ENCODE assay signal across 12 cellular contexts in genomic region chr9:69931340-69931739, GRCh38.
DNase-seq lines count a peak whose midpoint lies in the region; ATAC-seq, FAIRE-seq and TF ChIP-seq lines count a peak whose summit lies in the region.
"Had no signal": no experiment of that assay in that cellular context is flagged by ENCODE, and none has a peak within 500 bp of the region (broad histone marks: within the 10 kb centered on the region; RNA-seq: fewer than 3 reads in every experiment).

No MANE protein-coding gene starts in this region.

- TF ChIP-seq EP300 in H1 (IDR thresholded peaks at IDR 0.05; ENCODE audit: borderline replicate concordance in 1 of 2, low read depth in 2 of 2, low read length in 2 of 2) = no peak

- no peak overlapping the region for H3K9ac ChIP-seq in NT2/D1 (ENCODE audit: insufficient read length, low read depth)
- no peak overlapping the region for H3K9ac ChIP-seq in H1 (replicated peaks in 1 of 4; ENCODE audit: extremely low read depth in 1 of 4, low read depth in 3 of 4, low read length in 3 of 4)

- no peak overlapping the region for H4K8ac ChIP-seq in H1 (ENCODE audit: extremely low read depth, insufficient read depth, low read length)

- TF ChIP-seq CTCF in H1 (IDR thresholded peaks at IDR 0.05; ENCODE audit: control extremely low read depth in 1 of 3, insufficient read depth in 1 of 3, low read depth in 1 of 3, low read length in 3 of 3) (peak in 2 of 3 experiments; percentile 55 to 58; a peak in 3 of 4 replicates), osteoblast (IDR thresholded peaks at IDR 0.05; ENCODE audit: extremely low read depth, low read depth, low read length) (peak; percentile 51)

- H3K27me3 ChIP-seq in NT2/D1 (ENCODE audit: insufficient read depth, insufficient read length) (no peaks in the 10 kb centered on the region), H1 (replicated peaks in 1 of 4; ENCODE audit: control insufficient read depth in 3 of 4, extremely low read depth in 1 of 4, insufficient read depth in 3 of 4, low read length in 3 of 4) (no peaks in the 10 kb centered on the region), osteoblast (ENCODE audit: insufficient read depth, low read length) (no peaks in the 10 kb centered on the region)

- no peak overlapping the region for H3K23ac ChIP-seq in H1 (ENCODE audit: insufficient read length)

- no peak overlapping the region for H3K4ac ChIP-seq in H1 (replicated peaks; ENCODE audit: insufficient read length, low read depth, low read length)

- H3K4me3 ChIP-seq in NT2/D1 (ENCODE audit: insufficient read length, low read depth) (no peak overlapping the region), H1 (ENCODE audit: extremely low read depth in 1 of 4, insufficient read depth in 2 of 4, low read depth in 3 of 4, low read length in 4 of 4) (no peak overlapping the region), osteoblast (ENCODE audit: insufficient read depth, low read length) (no peak overlapping the region)

- H3K4me1 ChIP-seq in NT2/D1 (ENCODE audit: insufficient read depth, insufficient read length) = no peaks in the 10 kb centered on the region
- H3K4me1 ChIP-seq in H1 (replicated peaks in 1 of 4; ENCODE audit: control insufficient read depth in 3 of 4, insufficient read depth in 4 of 4, low read length in 3 of 4) = no peaks in the 10 kb centered on the region
- no peaks in the 10 kb centered on the region for H3K4me1 ChIP-seq in osteoblast (ENCODE audit: insufficient read depth, low read length)

- POLR2A ChIA-PET in H1 (lab: Charles Lee; ENCODE audit: partially characterized antibody) = no interaction called here

- H2BK15ac ChIP-seq in H1 (ENCODE audit: low read length) = no peak overlapping the region

- H3K27ac ChIP-seq in H1 (ENCODE audit: low read depth, low read length) (no peak overlapping the region), osteoblast (ENCODE audit: low read depth, low read length) (no peak overlapping the region)

- H3K36me3 ChIP-seq in NT2/D1 (ENCODE audit: insufficient read depth, insufficient read length, low read length) (no peaks in the 10 kb centered on the region), H1 (ENCODE audit: control insufficient read depth in 2 of 4, insufficient read depth in 4 of 4, low read length in 3 of 4) (peaks cover 0 to 6% (median 0%) of the 10 kb centered on the region in 4 experiments; a peak in 1 of 8 replicates), osteoblast (ENCODE audit: insufficient read depth, low read length) (no peaks in the 10 kb centered on the region)

- no peak overlapping the region for H2BK20ac ChIP-seq in H1 (ENCODE audit: low read length)

- no peaks in the 10 kb centered on the region for H3K23me2 ChIP-seq in H1 (ENCODE audit: low read depth, low read length)

- H3K14ac ChIP-seq in H1 (ENCODE audit: insufficient read length) = no peak overlapping the region

- H2AFZ ChIP-seq in H1 (ENCODE audit: low read length) (no peak overlapping the region), osteoblast (ENCODE audit: low read length) (no peak overlapping the region)

- H3K4me2 ChIP-seq in H1 (ENCODE audit: insufficient read depth in 1 of 2, low read depth in 2 of 2, low read length in 2 of 2) (no peak overlapping the region), osteoblast (ENCODE audit: insufficient read depth, low read length) (no peak overlapping the region)

- no peak overlapping the region for H2BK120ac ChIP-seq in H1 (replicated peaks; ENCODE audit: low read depth, low read length)

- H2BK5ac ChIP-seq in H1 (ENCODE audit: low read depth, low read length) = no peak overlapping the region

- no peaks in the 10 kb centered on the region for H3K79me1 ChIP-seq in H1 (ENCODE audit: low read depth, low read length)

- no peak overlapping the region for H2AK5ac ChIP-seq in H1 (ENCODE audit: low read depth, low read length)

- no peaks in the 10 kb centered on the region for H3K79me2 ChIP-seq in H1 (ENCODE audit: control insufficient read depth in 1 of 2, insufficient read depth in 2 of 2, low read length in 2 of 2)
- no peaks in the 10 kb centered on the region for H3K79me2 ChIP-seq in osteoblast (ENCODE audit: insufficient read depth, low read length)

- no peak overlapping the region for H3K18ac ChIP-seq in H1 (ENCODE audit: extremely low read depth, low read length)

- TF ChIP-seq POLR2A in H1 (IDR thresholded peaks at IDR 0.05; ENCODE audit: control extremely low read depth in 1 of 2, low read depth in 2 of 2, low read length in 2 of 2) = no peak

- no peak overlapping the region for H3K56ac ChIP-seq in H1 (replicated peaks; ENCODE audit: insufficient read length, low read depth, low read length)

- H4K91ac ChIP-seq in H1 (replicated peaks; ENCODE audit: insufficient read length, low read length) = no peak overlapping the region

- ATAC-seq in GM19455 (IDR thresholded peaks at IDR 0.05; ENCODE audit: unreplicated experiment) = no peak

- no peak overlapping the region for H4K5ac ChIP-seq in H1 (ENCODE audit: insufficient read length, low read depth, low read length)

- TF ChIP-seq RAD21 in H1 (IDR thresholded peaks at IDR 0.05 in 1 of 2, conservative IDR thresholded peaks at IDR 0.05 in 1 of 2; ENCODE audit: low read depth in 2 of 2, low read length in 2 of 2) = peak; percentile 72 to 75

- H4K20me1 ChIP-seq in H1 (replicated peaks in 1 of 2; ENCODE audit: control insufficient read depth in 1 of 2, insufficient read depth in 2 of 2, low read length in 2 of 2) (no peaks in the 10 kb centered on the region), osteoblast (ENCODE audit: insufficient read depth, low read length) (no peaks in the 10 kb centered on the region)

- peak; percentile 21 for DNase-seq in DMS53 (lab: John Stamatoyannopoulos, UW)
- no peak for DNase-seq in DMS53 treated with DMSO at 0.1 percent for 48 hours (lab: John Stamatoyannopoulos, UW; ENCODE audit: unreplicated experiment)
- DNase-seq in NT2/D1 (ENCODE audit: low read depth, low spot score) = peak; percentile 23
- no peak for DNase-seq in H1 (ENCODE audit: low read depth in 1 of 2, low spot score in 2 of 2)
- no peak for DNase-seq in osteoblast (ENCODE audit: insufficient read length, low spot score, missing footprints)
- DNase-seq in NCI-H2107 (lab: John Stamatoyannopoulos, UW) = no peak
- DNase-seq in effector CD8-positive, alpha-beta T cell (lab: John Stamatoyannopoulos, UW) = no peak
- DNase-seq: effector CD4-positive, alpha-beta T cell; islet precursor cell; NCI-H345; retina had no signal

- WGBS in H1 (ENCODE audit: extremely low coverage in 1 of 2, insufficient coverage in 1 of 2, insufficient read length in 1 of 2, insufficient replicate concordance in 2 of 2, low coverage in 1 of 2, low lambda C conversion rate in 2 of 2, missing lambda C conversion rate in 1 of 2), 2 experiments = 63% methylated on average over 3 of the region's 3 CpGs; no CpG with 5 or more reads in 1 of the 2 experiments

- H2BK12ac ChIP-seq in H1 (ENCODE audit: low read depth, low read length) = no peak overlapping the region

- H3K9me3 ChIP-seq in NT2/D1 (ENCODE audit: insufficient read depth, low read length) = peaks cover 31% of the 10 kb centered on the region
- peaks cover 14 to 20% of the 10 kb centered on the region in 2 experiments for H3K9me3 ChIP-seq in H1 (ENCODE audit: insufficient read depth in 2 of 2, low read depth in 1 of 2, low read length in 1 of 2)
- peaks cover 8% of the 10 kb centered on the region for H3K9me3 ChIP-seq in osteoblast (ENCODE audit: low read depth, low read length)

- CTCF ChIA-PET in H1 (lab: Charles Lee; ENCODE audit: partially characterized antibody) = interaction anchor here (1.1 to 4.1 kb wide), 12 partner anchors 13 to 512 kb away, joined by 3 to 25 read pairs (median 4); partner anchors contain the start of gene APBA1

- FAIRE-seq in H1 (lab: Jason Lieb, UNC) = no peak

TF ChIP-seq in H1, 55 proteins besides CTCF, POLR2A, EP300 and RAD21:
- TF ChIP-seq CHD2 (IDR thresholded peaks at IDR 0.05; ENCODE audit: low read length) (no peak), TCF12 (IDR thresholded peaks at IDR 0.05; ENCODE audit: low read depth, low read length) (no peak), TEAD4 (IDR thresholded peaks at IDR 0.05; ENCODE audit: low read depth, low read length) (no peak), ZNF274 (IDR thresholded peaks at IDR 0.05; ENCODE audit: borderline replicate concordance, extremely low read depth, low read length) (no peak), RXRA (IDR thresholded peaks at IDR 0.05; ENCODE audit: insufficient read depth, low read depth, low read length) (no peak), SP2 (IDR thresholded peaks at IDR 0.05; ENCODE audit: low read length) (no peak), ATF2 (IDR thresholded peaks at IDR 0.05; ENCODE audit: low read length) (no peak), TAF1 (IDR thresholded peaks at IDR 0.05; ENCODE audit: low read depth, low read length) (no peak), CEBPB (IDR thresholded peaks at IDR 0.05; ENCODE audit: low read depth, low read length) (no peak), KDM4A (IDR thresholded peaks at IDR 0.05; ENCODE audit: low read depth, low read length, severe bottlenecking) (no peak), POU5F1 (IDR thresholded peaks at IDR 0.05; ENCODE audit: low read depth, low read length) (no peak), CBX5 (IDR thresholded peaks at IDR 0.05; ENCODE audit: low read depth, low read length) (no peak)

Comparison
In these comparisons a context has a peak if more than half of its experiments do, and no peak if none do; other contexts are left out.
1. DNase-seq: peak in DMS53 (single experiment) and NT2/D1 (single experiment); none in DMS53 treated with DMSO at 0.1 percent for 48 hours (single experiment), H1 (0 of 2), osteoblast (single experiment), NCI-H2107 (single experiment) and effector CD8-positive, alpha-beta T cell (single experiment).